Comparison of ENCODE assay signal across 7 cellular contexts in genomic region chr13:24541476-24542352, GRCh38. TPM values are rescaled to one million over a fixed set of nuclear protein-coding genes. Genes with fewer than 3 reads are reported as not detected.
DNase-seq lines count a peak whose midpoint lies in the region; ATAC-seq and TF ChIP-seq lines count a peak whose summit lies in the region.
"Not testable (repeated sequence)": the region's sequence is repeated elsewhere in the genome, so short reads cannot be mapped to it uniquely, and the experiment has no call there.

No MANE protein-coding gene starts in this region.

- H3K4me3 ChIP-seq in HUES48 (ENCODE audit: low read depth, low read length) (peak overlapping the region; percentile 64), esophagus squamous epithelium (peak overlapping the region; percentile 21 to 62 (median 42)), left lung (peak overlapping the region; percentile 13 to 35), prostate gland (peak overlapping the region; percentile 13 to 24)

- H3K36me3 Mint-ChIP-seq in activated naive CD8-positive, alpha-beta T cell treated with anti-CD3 and anti-CD28 coated beads, Interleukin-2, amount 10 ng/mL, durations not matched to agents 7 days and 5 days = not testable (repeated sequence)

- H3K27me3 Mint-ChIP-seq in activated naive CD8-positive, alpha-beta T cell treated with anti-CD3 and anti-CD28 coated beads, Interleukin-2, amount 10 ng/mL, durations not matched to agents 7 days and 5 days = peaks cover 52% of the 10 kb centered on the region

- peaks cover 31% of the 10 kb centered on the region for H3K27me3 ChIP-seq in HUES48 (ENCODE audit: control insufficient read depth, insufficient read depth, low read length)
- peaks cover 0 to 57% (median 2%) of the 10 kb centered on the region in 4 donors for H3K27me3 ChIP-seq in esophagus squamous epithelium
- H3K27me3 ChIP-seq in left lung = peaks cover 13 to 48% of the 10 kb centered on the region in 2 donors
- not testable (repeated sequence) for H3K27me3 ChIP-seq in prostate gland (replicated peaks; ENCODE audit: insufficient read depth)

- TF ChIP-seq POLR2A in esophagus squamous epithelium (IDR thresholded peaks at IDR 0.05); prostate gland (IDR thresholded peaks at IDR 0.05): not testable (repeated sequence)

- POLR2A ChIA-PET in activated naive CD8-positive, alpha-beta T cell treated with anti-CD3 and anti-CD28 coated beads, Interleukin-2, amount 10 ng/mL, durations not matched to agents 7 days and 5 days (lab: Charles Lee) = not testable (repeated sequence)

- not testable (repeated sequence) for H3K27ac Mint-ChIP-seq in activated naive CD8-positive, alpha-beta T cell treated with anti-CD3 and anti-CD28 coated beads, Interleukin-2, amount 10 ng/mL, durations not matched to agents 7 days and 5 days

- not testable (repeated sequence) for H3K9me3 ChIP-seq in HUES48 (ENCODE audit: control insufficient read depth, insufficient read depth, low read length); esophagus squamous epithelium; left lung; prostate gland

- not testable (repeated sequence) for H3K4me1 ChIP-seq in HUES48 (ENCODE audit: control insufficient read depth, insufficient read depth, low read length); prostate gland (replicated peaks)
- peaks cover 4 to 16% (median 6%) of the 10 kb centered on the region in 3 donors for H3K4me1 ChIP-seq in esophagus squamous epithelium
- peaks cover 0 to 14% of the 10 kb centered on the region in 2 donors for H3K4me1 ChIP-seq in left lung

- not testable (repeated sequence) for H3K27ac ChIP-seq in HUES48 (ENCODE audit: low read depth, low read length); esophagus squamous epithelium; left lung; prostate gland

- H3K9ac ChIP-seq in HUES48 (ENCODE audit: low read depth, low read length) = not testable (repeated sequence)

- peak; percentile 51 for DNase-seq in GM13976 (ENCODE audit: low spot score)
- peak; percentile 25 for DNase-seq in SK-N-DZ (ENCODE audit: low spot score)
- DNase-seq in activated naive CD8-positive, alpha-beta T cell treated with anti-CD3 and anti-CD28 coated beads, Interleukin-2, amount 10 ng/mL, durations not matched to agents 7 days and 5 days = peak; percentile 39
- DNase-seq in esophagus squamous epithelium (lab: John Stamatoyannopoulos, UW); prostate gland (ENCODE audit: low spot score): not testable (repeated sequence)
- peak; percentile 48 to 84 for DNase-seq in left lung

- 11 to 18% methylated on average over 6 to 30 of the region's 73 CpGs for WGBS in esophagus squamous epithelium, 2 donors
- WGBS in prostate gland = 6% methylated on average over 53 of the region's 73 CpGs

- in situ Hi-C loops in GM13976 (cut with MboI; ENCODE audit: low sequenced_read_pairs, unreplicated experiment) = not testable (repeated sequence)

- intact Hi-C loops in esophagus squamous epithelium (cut with DNase I); left lung (cut with DNase I); prostate gland (cut with DNase I): not testable (repeated sequence)

- H3K36me3 ChIP-seq in HUES48 (ENCODE audit: control insufficient read depth, insufficient read depth, low read length); esophagus squamous epithelium; left lung; prostate gland: not testable (repeated sequence)

- ATAC-seq in activated naive CD8-positive, alpha-beta T cell treated with anti-CD3 and anti-CD28 coated beads, Interleukin-2, amount 10 ng/mL, durations not matched to agents 7 days and 5 days (ENCODE audit: low read depth) = peak; percentile 63
- ATAC-seq in left lung = peak; percentile 70

- peak overlapping the region; percentile 84 for H3K4me3 Mint-ChIP-seq in activated naive CD8-positive, alpha-beta T cell treated with anti-CD3 and anti-CD28 coated beads, Interleukin-2, amount 10 ng/mL, durations not matched to agents 7 days and 5 days

- not testable (repeated sequence) for H3K4me1 Mint-ChIP-seq in activated naive CD8-positive, alpha-beta T cell treated with anti-CD3 and anti-CD28 coated beads, Interleukin-2, amount 10 ng/mL, durations not matched to agents 7 days and 5 days

- TF ChIP-seq CTCF in GM13976 (IDR thresholded peaks at IDR 0.05; ENCODE audit: borderline replicate concordance, control extremely low read depth, extremely low read depth, insufficient read depth, missing control alignments); esophagus squamous epithelium (IDR thresholded peaks at IDR 0.05); left lung (IDR thresholded peaks at IDR 0.05); prostate gland (IDR thresholded peaks at IDR 0.05): not testable (repeated sequence)

- not testable (repeated sequence) for H3K9me3 Mint-ChIP-seq in activated naive CD8-positive, alpha-beta T cell treated with anti-CD3 and anti-CD28 coated beads, Interleukin-2, amount 10 ng/mL, durations not matched to agents 7 days and 5 days

RNA-seq across cellular contexts. Expression of gene PARP4, which starts 29.1 kb away (rescaled TPM):
- polyA plus RNA-seq in SK-N-DZ (2014; cell fraction: cytosol; rRNA removed) = 23.6 and 25.5 TPM in 2 replicates
- polyA plus RNA-seq in SK-N-DZ (2014; cell fraction: nucleus; rRNA removed) = 18.1 and 25.2 TPM in 2 replicates
- total RNA-seq in activated naive CD8-positive, alpha-beta T cell treated with anti-CD3 and anti-CD28 coated beads, Interleukin-2, amount 10 ng/mL, durations not matched to agents 7 days and 5 days = 10 to 100 TPM; 66.3 to 69.4 TPM
- total RNA-seq in esophagus squamous epithelium = 10 to 100 TPM; 37.3 to 67.6 (median 46.9) TPM
- total RNA-seq in left lung = 10 to 100 TPM; 71.9 to 76.8 TPM
- 10 to 100 TPM; 27.2 to 35.8 TPM for total RNA-seq in prostate gland
